25 cellular contexts compared by ENCODE assay signal in the genomic region with DNA sequence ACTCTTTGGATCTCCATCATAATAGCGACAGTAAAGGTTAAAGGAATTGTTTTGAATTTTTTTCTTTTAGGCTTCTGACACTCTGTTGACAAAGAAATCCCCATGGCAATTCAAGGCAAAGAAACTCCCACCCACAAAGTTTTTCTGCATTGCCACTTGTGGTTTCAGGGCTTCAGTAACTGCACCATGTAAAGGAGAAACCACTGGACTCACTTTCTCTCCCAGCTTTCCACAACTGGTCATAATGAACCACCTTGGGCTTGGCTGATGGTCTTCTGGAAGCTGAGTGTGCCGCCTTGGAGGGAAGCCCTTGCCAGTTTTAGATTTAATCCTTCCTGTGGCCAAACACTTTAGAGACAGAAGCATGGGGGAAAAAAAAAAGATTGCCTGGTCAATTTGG.
"Had no signal": no experiment of that assay in that cellular context is flagged by ENCODE, and none has a peak within 500 bp of the region (broad histone marks: within the 10 kb centered on the region; RNA-seq: fewer than 3 reads in every experiment).

No MANE protein-coding gene starts in this region.

- ATAC-seq: activated CD8-positive, alpha-beta T cell treated with anti-CD3 and anti-CD28 coated beads, Interleukin-2, amount 10 ng/mL, durations not matched to agents 7 days and 5 days; Panc1 had no signal

- H3K4me3 Mint-ChIP-seq: activated CD4-positive, alpha-beta T cell treated with anti-CD3 and anti-CD28 coated beads, Interleukin-2, amount 10 ng/mL, durations not matched to agents 7 days and 5 days; activated CD8-positive, alpha-beta T cell treated with anti-CD3 and anti-CD28 coated beads, Interleukin-2, amount 10 ng/mL, durations not matched to agents 7 days and 5 days; activated naive CD8-positive, alpha-beta T cell treated with anti-CD3 and anti-CD28 coated beads for 36 hours; activated T-cell treated with anti-CD3 and anti-CD28 coated beads, Interleukin-2, amount 50 U/mL, for 24 hours had no signal

- H3K4me1 ChIP-seq: SJCRH30 had no signal

- H3K4me3 ChIP-seq: MG63, SJCRH30, SK-N-MC had no signal

- H3K27me3 Mint-ChIP-seq: activated CD4-positive, alpha-beta T cell treated with anti-CD3 and anti-CD28 coated beads, Interleukin-2, amount 10 ng/mL, durations not matched to agents 7 days and 5 days; activated naive CD8-positive, alpha-beta T cell treated with anti-CD3 and anti-CD28 coated beads for 36 hours; activated T-cell treated with anti-CD3 and anti-CD28 coated beads, Interleukin-2, amount 50 U/mL, for 24 hours had no signal

- H3K4me1 Mint-ChIP-seq: activated CD4-positive, alpha-beta T cell treated with anti-CD3 and anti-CD28 coated beads, Interleukin-2, amount 10 ng/mL, durations not matched to agents 7 days and 5 days; activated naive CD8-positive, alpha-beta T cell treated with anti-CD3 and anti-CD28 coated beads for 36 hours had no signal

- H3K27ac ChIP-seq: brain microvascular endothelial cell, SJCRH30, SK-N-MC had no signal

- DNase-seq: activated CD4-positive, alpha-beta T cell treated with anti-CD3 and anti-CD28 coated beads, Interleukin-2, amount 10 ng/mL, durations not matched to agents 7 days and 5 days; activated CD4-positive, alpha-beta T cell treated with anti-CD3 and anti-CD28 coated beads, Interleukin-2, amount 50 U/mL, for 48 hours; activated CD8-positive, alpha-beta T cell treated with anti-CD3 and anti-CD28 coated beads, Interleukin-2, amount 10 ng/mL, durations not matched to agents 7 days and 5 days; activated naive CD4-positive, alpha-beta T cell; activated naive CD4-positive, alpha-beta T cell treated with anti-CD3 and anti-CD28 coated beads, Interleukin-2, amount 50 U/mL, for 16 hours; activated naive CD8-positive, alpha-beta T cell treated with anti-CD3 and anti-CD28 coated beads for 36 hours; activated T-cell treated with anti-CD3 and anti-CD28 coated beads, Interleukin-2, amount 50 U/mL, for 24 hours; amniotic stem cell; aorta; brain microvascular endothelial cell; central memory CD4-positive, alpha-beta T cell; Kasumi-1; MG63; MV-4-11; NCI-H1092; NCI-H1436 treated with DMSO at 0.1 percent for 48 hours; NCI-H1694 treated with DMSO at 0.1 percent for 48 hours; NCI-H2029; NCI-H345; NCI-H524 treated with DMSO at 0.1 percent for 48 hours; SHP77; SJCRH30; T1000 had no signal

- H3K36me3 ChIP-seq: brain microvascular endothelial cell had no signal

- H3K27me3 ChIP-seq: brain microvascular endothelial cell, MG63, SJCRH30 had no signal

- H3K27ac Mint-ChIP-seq: activated CD4-positive, alpha-beta T cell treated with anti-CD3 and anti-CD28 coated beads, Interleukin-2, amount 10 ng/mL, durations not matched to agents 7 days and 5 days; activated CD8-positive, alpha-beta T cell treated with anti-CD3 and anti-CD28 coated beads, Interleukin-2, amount 10 ng/mL, durations not matched to agents 7 days and 5 days; activated naive CD8-positive, alpha-beta T cell treated with anti-CD3 and anti-CD28 coated beads for 36 hours; activated T-cell treated with anti-CD3 and anti-CD28 coated beads, Interleukin-2, amount 50 U/mL, for 24 hours had no signal
